In the genomic region with DNA sequence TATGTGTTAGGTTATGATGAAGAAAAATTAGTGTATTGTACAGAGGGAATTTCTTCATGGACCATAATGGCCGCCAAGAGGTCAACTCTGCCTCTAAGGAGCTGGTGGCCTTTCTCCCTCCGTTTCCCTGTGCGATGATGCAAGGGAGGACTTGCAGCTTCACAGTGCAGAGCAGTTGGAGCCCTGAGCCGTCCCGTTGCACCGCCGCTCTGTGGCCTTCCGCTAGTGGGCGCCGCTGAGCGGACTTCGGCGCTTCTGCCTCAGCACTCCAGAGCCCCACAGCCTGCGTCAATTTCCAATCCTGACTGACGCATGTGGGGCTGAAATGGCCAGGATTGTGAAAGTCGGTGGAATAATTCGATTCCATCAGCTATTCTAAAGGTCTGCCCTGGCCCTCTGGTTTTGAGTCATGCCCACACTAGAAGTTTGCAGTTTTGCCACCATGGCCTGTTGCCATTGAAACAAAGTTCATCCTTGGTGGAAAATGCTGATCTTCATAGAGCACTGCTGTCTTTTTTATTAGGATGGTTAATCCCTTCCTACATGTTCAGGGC, we compare ENCODE assay signal across 8 cellular contexts. TPM values are rescaled to one million over a fixed set of nuclear protein-coding genes. Genes with fewer than 3 reads are reported as not detected.
DNase-seq lines count a peak whose midpoint lies in the region; ATAC-seq and TF ChIP-seq lines count a peak whose summit lies in the region.

No MANE protein-coding gene starts in this region.

- peak; percentile 44 for TF ChIP-seq CTCF in cardiac muscle cell (IDR thresholded peaks at IDR 0.05; ENCODE audit: low read depth, low read length)

- no peak overlapping the region for H3K4me3 ChIP-seq in cardiac muscle cell

- intact Hi-C loops in sciatic nerve (cut with DNase I): no loop called here

- no peaks in the 10 kb centered on the region for H3K9me3 ChIP-seq in cardiac muscle cell (ENCODE audit: low read depth)

- peaks cover 6% of the 10 kb centered on the region for H3K27me3 ChIP-seq in cardiac muscle cell

- no peaks in the 10 kb centered on the region for H3K4me1 ChIP-seq in cardiac muscle cell (ENCODE audit: low read depth)

- no peak overlapping the region for H3K27ac ChIP-seq in cardiac muscle cell

- DNase-seq in activated naive CD4-positive, alpha-beta T cell treated with Interleukin-2 at 50 U/mL for 16 hours: peak; percentile 53
- no peak for DNase-seq in activated naive CD4-positive, alpha-beta T cell (lab: John Stamatoyannopoulos, UW)
- DNase-seq in LoVo (ENCODE audit: low spot score) (peak; percentile 64), activated T-cell treated with anti-CD3 and anti-CD28 coated beads for 24 hours (ENCODE audit: low read depth) (peak; percentile 2), cardiac muscle cell (ENCODE audit: low read depth in 1 of 2, low spot score in 1 of 2) (peak; percentile 45 to 76), sciatic nerve (ENCODE audit: low spot score) (peak; percentile 81)

- H3K36me3 ChIP-seq in cardiac muscle cell: no peaks in the 10 kb centered on the region

- ATAC-seq in sciatic nerve: peak; percentile 69
- no peak for ATAC-seq in GM18517 (IDR thresholded peaks at IDR 0.05; ENCODE audit: unreplicated experiment)
- no peak for ATAC-seq in HG03469 (IDR thresholded peaks at IDR 0.05; ENCODE audit: unreplicated experiment)

RNA-seq across cellular contexts. Expression of a gene that starts 22.7 kb away (rescaled TPM):
- total RNA-seq in cardiac muscle cell (not detected in 2 replicates), sciatic nerve (not detected)
- polyA plus RNA-seq in cardiac muscle cell: not detected in 2 replicates

RNA-seq across cellular contexts. Expression of a gene that starts 51.3 kb away (rescaled TPM):
- total RNA-seq in cardiac muscle cell: 2.9 and 9.0 TPM in 2 replicates
- 1.6 and 10.2 TPM in 2 replicates for polyA plus RNA-seq in cardiac muscle cell
- 232 TPM for total RNA-seq in sciatic nerve

Comparison
In these comparisons a context has a peak if more than half of its experiments do, and no peak if none do; other contexts are left out.
1. DNase-seq: peak in activated naive CD4-positive, alpha-beta T cell treated with Interleukin-2 at 50 U/mL for 16 hours (single experiment), LoVo (single experiment), activated T-cell treated with anti-CD3 and anti-CD28 coated beads for 24 hours (single experiment), cardiac muscle cell (2 of 2) and sciatic nerve (single experiment); none in activated naive CD4-positive, alpha-beta T cell (0 of 4).
2. RNA of a gene that starts 51.3 kb away (total RNA-seq): 232 TPM in sciatic nerve (single experiment); 2.9 to 9.0 TPM in cardiac muscle cell; every median in the first group is over 10 times any median in the second.